7 cellular contexts compared by ENCODE assay signal in genomic region chrX:153744210-153745066, GRCh38. TPM values are rescaled to one million over a fixed set of nuclear protein-coding genes. Genes with fewer than 3 reads are reported as not detected.
DNase-seq lines count a peak whose midpoint lies in the region; ATAC-seq and TF ChIP-seq lines count a peak whose summit lies in the region.
"Had no signal": no experiment of that assay in that cellular context is flagged by ENCODE, and none has a peak within 500 bp of the region (broad histone marks: within the 10 kb centered on the region; RNA-seq: fewer than 3 reads in every experiment).

No MANE protein-coding gene starts in this region.

- ATAC-seq in naive thymus-derived CD8-positive, alpha-beta T cell: peak in 1 of 2 donors; percentile 27
- no peak for ATAC-seq in GM18867 (IDR thresholded peaks at IDR 0.05; ENCODE audit: unreplicated experiment)

- DNase-seq in ascending aorta (ENCODE audit: low spot score in 2 of 2): no peak
- peak in 2 of 10 donors; percentile 17 to 40 for DNase-seq in naive thymus-derived CD8-positive, alpha-beta T cell
- DNase-seq in dedifferentiated amniotic fluid mesenchymal stem cell (ENCODE audit: extremely low spot score): no peak
- no peak for DNase-seq in immature natural killer cell
- DNase-seq: T-helper 1 cell had no signal

- intact Hi-C loops in ascending aorta (cut with DNase I): no loop called here

- TF ChIP-seq CTCF in GM12873 (IDR thresholded peaks at IDR 0.05; ENCODE audit: insufficient read depth, low read depth, low read length, missing control alignments): peak; percentile 37
- peak in 1 of 3 experiments; percentile 25 for TF ChIP-seq CTCF in ascending aorta (IDR thresholded peaks at IDR 0.05)

- peak overlapping the region in 7 of 10 donors; percentile 7 to 71 (median 57) for H3K4me3 Mint-ChIP-seq in naive thymus-derived CD8-positive, alpha-beta T cell
- H3K4me3 Mint-ChIP-seq in immature natural killer cell: peak overlapping the region in 1 of 5 donors; percentile 27

- H3K36me3 ChIP-seq in ascending aorta: no peaks in the 10 kb centered on the region

- H3K9me3 ChIP-seq in ascending aorta: no peaks in the 10 kb centered on the region

- peaks cover 0 to 29% (median 14%) of the 10 kb centered on the region in 4 donors for H3K4me1 Mint-ChIP-seq in naive thymus-derived CD8-positive, alpha-beta T cell
- peaks cover 0 to 8% of the 10 kb centered on the region in 2 donors for H3K4me1 Mint-ChIP-seq in immature natural killer cell

- H3K4me3 ChIP-seq in ascending aorta: peak overlapping the region; percentile 26 to 51

- H3K27ac ChIP-seq in ascending aorta: peak overlapping the region; percentile 78

- H3K4me1 ChIP-seq in ascending aorta: no peaks in the 10 kb centered on the region

- H3K36me3 Mint-ChIP-seq in naive thymus-derived CD8-positive, alpha-beta T cell: no peaks in the 10 kb centered on the region
- no peaks in the 10 kb centered on the region for H3K36me3 Mint-ChIP-seq in immature natural killer cell

- peaks cover 0 to 8% (median 3%) of the 10 kb centered on the region in 5 donors for H3K27me3 Mint-ChIP-seq in naive thymus-derived CD8-positive, alpha-beta T cell
- peaks cover 0 to 9% (median 4%) of the 10 kb centered on the region in 3 donors for H3K27me3 Mint-ChIP-seq in immature natural killer cell (ENCODE audit: low read depth in 3 of 3)

- H3K27ac Mint-ChIP-seq in naive thymus-derived CD8-positive, alpha-beta T cell: peak overlapping the region in 5 of 10 donors; percentile 4 to 56 (median 37)
- no peak overlapping the region for H3K27ac Mint-ChIP-seq in immature natural killer cell

- H3K9me3 Mint-ChIP-seq in naive thymus-derived CD8-positive, alpha-beta T cell: no peaks in the 10 kb centered on the region
- no peaks in the 10 kb centered on the region for H3K9me3 Mint-ChIP-seq in immature natural killer cell

- H3K27me3 ChIP-seq in ascending aorta: no peaks in the 10 kb centered on the region

- POLR2A ChIA-PET in naive thymus-derived CD8-positive, alpha-beta T cell (lab: Charles Lee): interaction anchor here (1.0 kb wide), 1 partner anchor 180 kb away, joined by 3 read pairs; no protein-coding TSS in a partner anchor

RNA-seq across cellular contexts. Expression of gene PLXNB3, which starts 19.6 kb away (rescaled TPM):
- total RNA-seq in ascending aorta: 99.1 TPM
- under 1 TPM; 0.34 to 0.41 TPM for total RNA-seq in naive thymus-derived CD8-positive, alpha-beta T cell
- not detected for polyA plus RNA-seq in naive thymus-derived CD8-positive, alpha-beta T cell
- not detected for polyA plus RNA-seq in immature natural killer cell

RNA-seq across cellular contexts. Expression of gene ABCD1, which starts 19.8 kb away (rescaled TPM):
- 14.7 TPM for total RNA-seq in ascending aorta
- total RNA-seq in naive thymus-derived CD8-positive, alpha-beta T cell: 1 to 10 TPM; 5.8 to 7.3 TPM
- polyA plus RNA-seq in naive thymus-derived CD8-positive, alpha-beta T cell: 1 to 10 TPM; 1.1 to 2.1 (median 2.0) TPM
- 1 to 10 TPM; 1.7 to 3.2 (median 2.0) TPM for polyA plus RNA-seq in immature natural killer cell

RNA-seq across cellular contexts. Expression of gene BCAP31, which starts 20.3 kb away (rescaled TPM):
- total RNA-seq in ascending aorta: 63.0 TPM
- 100 to 1,000 TPM; 108 to 118 TPM for total RNA-seq in naive thymus-derived CD8-positive, alpha-beta T cell
- polyA plus RNA-seq in naive thymus-derived CD8-positive, alpha-beta T cell: 100 to 1,000 TPM; 298 to 328 (median 319) TPM
- polyA plus RNA-seq in immature natural killer cell: 100 to 1,000 TPM; 367 to 491 (median 373) TPM

RNA-seq across cellular contexts. Expression of gene SRPK3, which starts 36.4 kb away (rescaled TPM):
- total RNA-seq in ascending aorta: 4.5 TPM
- not detected for total RNA-seq in naive thymus-derived CD8-positive, alpha-beta T cell
- polyA plus RNA-seq in naive thymus-derived CD8-positive, alpha-beta T cell: not detected
- polyA plus RNA-seq in immature natural killer cell: not detected

RNA-seq across cellular contexts. Expression of gene IDH3G, which starts 49.7 kb away (rescaled TPM):
- 351 TPM for total RNA-seq in ascending aorta
- 10 to 100 TPM; 47.7 to 51.2 TPM for total RNA-seq in naive thymus-derived CD8-positive, alpha-beta T cell
- 100 to 1,000 TPM in 2 of 3 donors, 10 to 100 TPM in 1; 71.9 to 109 (median 100) TPM for polyA plus RNA-seq in naive thymus-derived CD8-positive, alpha-beta T cell
- polyA plus RNA-seq in immature natural killer cell: 100 to 1,000 TPM in 2 of 3 donors, 10 to 100 TPM in 1; 95.6 to 131 (median 118) TPM

Comparison
In these comparisons a context has a peak if more than half of its experiments do, and no peak if none do; other contexts are left out.
1. RNA of gene PLXNB3, which starts 19.6 kb away (total RNA-seq): 99.1 TPM in ascending aorta (single experiment); 0.34 to 0.41 TPM in naive thymus-derived CD8-positive, alpha-beta T cell; every median in the first group is over 10 times any median in the second.